In the genomic region with DNA sequence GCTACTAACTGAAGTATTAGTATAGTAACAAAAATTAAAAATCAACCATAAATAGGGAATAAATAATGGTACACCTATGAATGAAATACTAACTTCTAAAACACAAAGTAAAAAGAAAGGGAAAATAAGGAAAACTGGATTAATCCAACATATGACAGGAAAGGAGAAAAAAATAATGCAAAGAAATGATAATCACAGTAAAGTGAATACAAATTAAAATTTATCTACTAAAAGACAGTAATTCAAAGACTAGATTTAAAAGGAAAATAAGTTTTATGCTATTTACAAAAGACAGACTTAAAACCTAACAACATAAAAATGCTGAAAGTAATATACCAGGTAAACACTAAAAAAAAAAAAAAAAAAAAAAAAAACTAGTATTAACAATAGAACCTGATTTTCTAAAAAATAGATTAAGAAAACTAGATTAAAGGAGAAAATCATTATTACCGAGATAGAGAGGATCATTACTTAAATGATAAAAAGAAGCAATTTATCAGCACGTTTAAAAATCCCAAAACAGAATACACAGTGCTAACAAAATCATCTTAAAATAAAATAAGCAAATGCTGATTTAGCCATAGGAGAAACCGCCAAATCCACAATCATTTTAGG, we compare ENCODE assay signal across 16 cellular contexts.
"Had no signal": no experiment of that assay in that cellular context is flagged by ENCODE, and none has a peak within 500 bp of the region (broad histone marks: within the 10 kb centered on the region; RNA-seq: fewer than 3 reads in every experiment).

No MANE protein-coding gene starts in this region.

- H3K36me3 ChIP-seq: adrenal gland, right atrium auricular region had no signal

- FAIRE-seq: keratinocyte had no signal

- H3K27me3 Mint-ChIP-seq: memory B cell, type B pancreatic cell had no signal

- H3K27me3 ChIP-seq: adrenal gland, dorsolateral prefrontal cortex, hepatocyte, right atrium auricular region had no signal

- H3K27ac Mint-ChIP-seq: nephron, type B pancreatic cell had no signal

- H3K4me3 Mint-ChIP-seq: memory B cell, nephron, type B pancreatic cell had no signal

- DNase-seq: activated gamma-delta T cell treated with Interleukin-2 at 50 U/mL for 16 hours; activated T-cell treated with anti-CD3 and anti-CD28 coated beads for 4 hours; adrenal gland; dorsolateral prefrontal cortex; left ventricle myocardium superior; nucleus accumbens; stimulated activated CD4-positive, alpha-beta T cell treated with anti-CD3 and anti-CD28 coated beads, Interleukin-2, amount 100 ng/mL, for 48 hours; T-helper 9 cell had no signal

- ATAC-seq: esophagus mucosa, left ventricle myocardium superior, Right ventricle myocardium inferior had no signal

- H3K4me3 ChIP-seq: adrenal gland, dorsolateral prefrontal cortex, hepatocyte, right atrium auricular region had no signal

- H3K4me1 ChIP-seq: adrenal gland, right atrium auricular region had no signal

- H3K9me3 Mint-ChIP-seq: memory B cell, nephron, type B pancreatic cell had no signal

- H3K9me3 ChIP-seq: adrenal gland, right atrium auricular region had no signal

- H3K4me1 Mint-ChIP-seq: nephron had no signal
